In the genomic region with DNA sequence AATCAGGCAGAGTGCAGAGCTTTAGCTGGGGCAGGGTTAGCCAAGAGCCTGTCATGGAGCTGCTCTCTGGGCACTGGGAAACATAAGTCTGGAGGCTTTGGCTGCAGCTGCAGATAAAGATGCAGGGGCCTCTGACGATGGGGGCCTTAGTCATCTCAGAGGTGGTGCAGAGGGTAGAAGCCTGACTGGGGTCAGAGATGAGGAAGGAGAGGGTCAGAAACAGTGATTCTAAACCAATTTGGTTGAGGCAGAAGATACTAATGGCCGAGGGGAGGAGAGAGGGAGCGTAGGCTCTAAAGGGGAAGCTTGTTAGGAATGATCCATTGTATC, we compare ENCODE assay signal across 10 cellular contexts. TPM values are rescaled to one million over a fixed set of nuclear protein-coding genes. Genes with fewer than 3 reads are reported as not detected.
DNase-seq lines count a peak whose midpoint lies in the region; ATAC-seq and TF ChIP-seq lines count a peak whose summit lies in the region.
"Had no signal": no experiment of that assay in that cellular context is flagged by ENCODE, and none has a peak within 500 bp of the region (broad histone marks: within the 10 kb centered on the region; RNA-seq: fewer than 3 reads in every experiment).

No MANE protein-coding gene starts in this region.

- H3K4me3 ChIP-seq in effector memory CD4-positive, alpha-beta T cell (ENCODE audit: insufficient read depth, low read depth, low read length, poor library complexity, severe bottlenecking): peak overlapping the region; percentile 31
- H3K4me3 ChIP-seq: prostate gland, SK-N-MC had no signal

- H3K27ac ChIP-seq in effector memory CD4-positive, alpha-beta T cell (ENCODE audit: insufficient read depth, low read length, poor library complexity, severe bottlenecking): peak overlapping the region; percentile 31
- H3K27ac ChIP-seq: prostate gland, SK-N-MC had no signal

- peak overlapping the region; percentile 84 for H3K27ac Mint-ChIP-seq in activated naive CD4-positive, alpha-beta T cell treated with anti-CD3 and anti-CD28 coated beads for 36 hours
- H3K27ac Mint-ChIP-seq in type B pancreatic cell: peak overlapping the region; percentile 20
- no peak overlapping the region for H3K27ac Mint-ChIP-seq in chondrocyte (ENCODE audit: unreplicated experiment)

- peak overlapping the region; percentile 57 for H3K4me3 Mint-ChIP-seq in activated naive CD4-positive, alpha-beta T cell treated with anti-CD3 and anti-CD28 coated beads for 36 hours
- H3K4me3 Mint-ChIP-seq in type B pancreatic cell (peak overlapping the region; percentile 8), chondrocyte (ENCODE audit: unreplicated experiment) (no peak overlapping the region)

- no peak for DNase-seq in activated naive CD4-positive, alpha-beta T cell treated with anti-CD3 and anti-CD28 coated beads for 36 hours
- DNase-seq in activated naive CD4-positive, alpha-beta T cell treated with anti-CD3 and anti-CD28 coated beads, Interleukin-2, amount 50 U/mL, for 16 hours: no peak
- no peak for DNase-seq in effector memory CD4-positive, alpha-beta T cell
- DNase-seq in type B pancreatic cell (ENCODE audit: extremely low spot score, unreplicated experiment) (no peak), chondrocyte (ENCODE audit: low spot score) (no peak), omental fat pad (ENCODE audit: low spot score) (no peak)

- no peaks in the 10 kb centered on the region for H3K9me3 ChIP-seq in effector memory CD4-positive, alpha-beta T cell (ENCODE audit: control insufficient read depth, low read length)
- H3K9me3 ChIP-seq: prostate gland had no signal

- peak; percentile 28 for ATAC-seq in HG02981 (IDR thresholded peaks at IDR 0.05; ENCODE audit: unreplicated experiment)
- no peak for ATAC-seq in HG02938 (IDR thresholded peaks at IDR 0.05; ENCODE audit: unreplicated experiment)
- ATAC-seq in omental fat pad (ENCODE audit: low FRiP score): no peak

- no peaks in the 10 kb centered on the region for H3K4me1 ChIP-seq in effector memory CD4-positive, alpha-beta T cell (ENCODE audit: control insufficient read depth, insufficient read depth, low read length, poor library complexity, severe bottlenecking)
- H3K4me1 ChIP-seq: prostate gland had no signal

- TF ChIP-seq CTCF in type B pancreatic cell (conservative IDR thresholded peaks at IDR 0.05): no peak
- TF ChIP-seq CTCF in chondrocyte (IDR thresholded peaks at IDR 0.05): no peak
- TF ChIP-seq CTCF in omental fat pad (IDR thresholded peaks at IDR 0.05): no peak

- no peaks in the 10 kb centered on the region for H3K9me3 Mint-ChIP-seq in activated naive CD4-positive, alpha-beta T cell treated with anti-CD3 and anti-CD28 coated beads for 36 hours
- H3K9me3 Mint-ChIP-seq in type B pancreatic cell: no peaks in the 10 kb centered on the region
- no peaks in the 10 kb centered on the region for H3K9me3 Mint-ChIP-seq in chondrocyte (ENCODE audit: low read depth)

- intact Hi-C loops in activated naive CD4-positive, alpha-beta T cell treated with anti-CD3 and anti-CD28 coated beads for 36 hours (cut with micrococcal nuclease): loop anchor here (2.0 to 5.0 kb wide), 3 partner anchors 141 to 215 kb away; no protein-coding TSS in a partner anchor

- peaks cover 44% of the 10 kb centered on the region for H3K27me3 Mint-ChIP-seq in activated naive CD4-positive, alpha-beta T cell treated with anti-CD3 and anti-CD28 coated beads for 36 hours (ENCODE audit: low read depth)
- H3K27me3 Mint-ChIP-seq in type B pancreatic cell (no peaks in the 10 kb centered on the region), chondrocyte (ENCODE audit: low read depth) (peaks cover 7% of the 10 kb centered on the region)

- peaks cover 62% of the 10 kb centered on the region for H3K4me1 Mint-ChIP-seq in activated naive CD4-positive, alpha-beta T cell treated with anti-CD3 and anti-CD28 coated beads for 36 hours (ENCODE audit: low read depth)
- peaks cover 70% of the 10 kb centered on the region for H3K4me1 Mint-ChIP-seq in type B pancreatic cell (ENCODE audit: unreplicated experiment)
- peaks cover 18% of the 10 kb centered on the region for H3K4me1 Mint-ChIP-seq in chondrocyte (ENCODE audit: low read depth)

- H3K36me3 Mint-ChIP-seq in activated naive CD4-positive, alpha-beta T cell treated with anti-CD3 and anti-CD28 coated beads for 36 hours (ENCODE audit: low read depth): peaks cover 2% of the 10 kb centered on the region
- H3K36me3 Mint-ChIP-seq in type B pancreatic cell: peaks cover 8% of the 10 kb centered on the region
- no peaks in the 10 kb centered on the region for H3K36me3 Mint-ChIP-seq in chondrocyte (ENCODE audit: low read depth)

- H3K27me3 ChIP-seq in effector memory CD4-positive, alpha-beta T cell (replicated peaks; ENCODE audit: control insufficient read depth, insufficient read depth, low read length, poor library complexity, severe bottlenecking): no peaks in the 10 kb centered on the region

- CTCF ChIA-PET in activated naive CD4-positive, alpha-beta T cell treated with anti-CD3 and anti-CD28 coated beads for 36 hours (lab: Charles Lee): interaction anchor here (1.1 kb wide), 2 partner anchors 33 to 180 kb away, joined by 3 read pairs; no protein-coding TSS in a partner anchor

- no peaks in the 10 kb centered on the region for H3K36me3 ChIP-seq in effector memory CD4-positive, alpha-beta T cell (ENCODE audit: control insufficient read depth, insufficient read depth, low read length)
- H3K36me3 ChIP-seq: prostate gland had no signal

RNA-seq across cellular contexts. Expression of a gene that starts 33.7 kb away (rescaled TPM):
- 10 to 100 TPM; 10.8 to 11.1 TPM for total RNA-seq in activated naive CD4-positive, alpha-beta T cell treated with anti-CD3 and anti-CD28 coated beads for 36 hours
- total RNA-seq in type B pancreatic cell (ENCODE audit: low replicate concordance) (48.7 and 58.2 TPM in 2 replicates), chondrocyte (0.87 to 3.7 TPM (median 1.8 TPM) in 3 replicates), omental fat pad (10 to 100 TPM; 21.6 to 99.8 (median 49.1) TPM)
